ENCODE assay signal across 1 cellular context in genomic region chr12:6375269-6376078, GRCh38.
TF ChIP-seq lines count a peak whose summit lies in the region.

Gene SCNN1A, minus strand, starts transcription at chr12:6375563. Its CDS starts 780 bp downstream, at chr12:6374783.

TF ChIP-seq in WTC11, 78 proteins besides CTCF, POLR2A, EP300 and RAD21 (continued from another document and continues in another):
- TF ChIP-seq ZNF532 (CRISPR knock-in tag; IDR thresholded peaks at IDR 0.05; ENCODE audit: borderline replicate concordance) = no peak
- TF ChIP-seq, protein P1, sequence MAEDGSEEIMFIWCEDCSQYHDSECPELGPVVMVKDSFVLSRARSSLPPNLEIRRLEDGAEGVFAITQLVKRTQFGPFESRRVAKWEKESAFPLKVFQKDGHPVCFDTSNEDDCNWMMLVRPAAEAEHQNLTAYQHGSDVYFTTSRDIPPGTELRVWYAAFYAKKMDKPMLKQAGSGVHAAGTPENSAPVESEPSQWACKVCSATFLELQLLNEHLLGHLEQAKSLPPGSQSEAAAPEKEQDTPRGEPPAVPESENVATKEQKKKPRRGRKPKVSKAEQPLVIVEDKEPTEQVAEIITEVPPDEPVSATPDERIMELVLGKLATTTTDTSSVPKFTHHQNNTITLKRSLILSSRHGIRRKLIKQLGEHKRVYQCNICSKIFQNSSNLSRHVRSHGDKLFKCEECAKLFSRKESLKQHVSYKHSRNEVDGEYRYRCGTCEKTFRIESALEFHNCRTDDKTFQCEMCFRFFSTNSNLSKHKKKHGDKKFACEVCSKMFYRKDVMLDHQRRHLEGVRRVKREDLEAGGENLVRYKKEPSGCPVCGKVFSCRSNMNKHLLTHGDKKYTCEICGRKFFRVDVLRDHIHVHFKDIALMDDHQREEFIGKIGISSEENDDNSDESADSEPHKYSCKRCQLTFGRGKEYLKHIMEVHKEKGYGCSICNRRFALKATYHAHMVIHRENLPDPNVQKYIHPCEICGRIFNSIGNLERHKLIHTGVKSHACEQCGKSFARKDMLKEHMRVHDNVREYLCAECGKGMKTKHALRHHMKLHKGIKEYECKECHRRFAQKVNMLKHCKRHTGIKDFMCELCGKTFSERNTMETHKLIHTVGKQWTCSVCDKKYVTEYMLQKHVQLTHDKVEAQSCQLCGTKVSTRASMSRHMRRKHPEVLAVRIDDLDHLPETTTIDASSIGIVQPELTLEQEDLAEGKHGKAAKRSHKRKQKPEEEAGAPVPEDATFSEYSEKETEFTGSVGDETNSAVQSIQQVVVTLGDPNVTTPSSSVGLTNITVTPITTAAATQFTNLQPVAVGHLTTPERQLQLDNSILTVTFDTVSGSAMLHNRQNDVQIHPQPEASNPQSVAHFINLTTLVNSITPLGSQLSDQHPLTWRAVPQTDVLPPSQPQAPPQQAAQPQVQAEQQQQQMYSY (CRISPR knock-in tag; IDR thresholded peaks at IDR 0.05) = no peak; the same call in 1 of the 2 replicates
- TF ChIP-seq ESRRA (CRISPR knock-in tag; IDR thresholded peaks at IDR 0.05; ENCODE audit: borderline replicate concordance) = no peak
- no peak for TF ChIP-seq TEAD4 (CRISPR knock-in tag; IDR thresholded peaks at IDR 0.05)
- no peak for TF ChIP-seq CBFB (CRISPR knock-in tag; IDR thresholded peaks at IDR 0.05; ENCODE audit: low read depth)
- no peak for TF ChIP-seq ERG (CRISPR knock-in tag; IDR thresholded peaks at IDR 0.05)
- no peak for TF ChIP-seq ATF1 (CRISPR knock-in tag; IDR thresholded peaks at IDR 0.05)
- no peak for TF ChIP-seq ZBTB21 (CRISPR knock-in tag; IDR thresholded peaks at IDR 0.05; ENCODE audit: borderline replicate concordance)
- TF ChIP-seq TCF7 (CRISPR knock-in tag; IDR thresholded peaks at IDR 0.05; ENCODE audit: low read depth) = no peak
- TF ChIP-seq FOXP4 (CRISPR knock-in tag; IDR thresholded peaks at IDR 0.05) = peak; percentile 86
- TF ChIP-seq FOXJ3 (CRISPR knock-in tag; IDR thresholded peaks at IDR 0.05; ENCODE audit: borderline replicate concordance) = no peak
- no peak for TF ChIP-seq ZNF232 (CRISPR knock-in tag; IDR thresholded peaks at IDR 0.05)
- TF ChIP-seq SP1 (CRISPR knock-in tag; conservative IDR thresholded peaks at IDR 0.05) = peak; percentile 74; the same call in 1 of the 2 replicates
- TF ChIP-seq GTF2I (CRISPR knock-in tag; conservative IDR thresholded peaks at IDR 0.05) = no peak
- no peak for TF ChIP-seq TP53 (CRISPR knock-in tag; IDR thresholded peaks at IDR 0.05)
- no peak for TF ChIP-seq IRF1 (CRISPR knock-in tag; IDR thresholded peaks at IDR 0.05)
- no peak for TF ChIP-seq ZNF317 (CRISPR knock-in tag; IDR thresholded peaks at IDR 0.05; ENCODE audit: borderline replicate concordance, low read depth)
- peak; percentile 59; the same call in 1 of the 2 replicates for TF ChIP-seq MAX (CRISPR knock-in tag; IDR thresholded peaks at IDR 0.05)
- no peak for TF ChIP-seq MXD4 (CRISPR knock-in tag; IDR thresholded peaks at IDR 0.05; ENCODE audit: borderline replicate concordance)
- TF ChIP-seq SMAD3 (CRISPR knock-in tag; IDR thresholded peaks at IDR 0.05; ENCODE audit: borderline replicate concordance) = no peak
- TF ChIP-seq ZMAT4 (CRISPR knock-in tag; IDR thresholded peaks at IDR 0.05) = no peak
- 0 out of 2 replicates have a peak, but pooled peaks have one; percentile 49 for TF ChIP-seq ZBTB43 (CRISPR knock-in tag; IDR thresholded peaks at IDR 0.05)
- TF ChIP-seq ELF4 (CRISPR knock-in tag; IDR thresholded peaks at IDR 0.05; ENCODE audit: low read depth) = no peak
- no peak for TF ChIP-seq ZNF263 (CRISPR knock-in tag; IDR thresholded peaks at IDR 0.05; ENCODE audit: low read depth)
- no peak for TF ChIP-seq NR2C2 (CRISPR knock-in tag; IDR thresholded peaks at IDR 0.05)
- TF ChIP-seq, protein P2, sequence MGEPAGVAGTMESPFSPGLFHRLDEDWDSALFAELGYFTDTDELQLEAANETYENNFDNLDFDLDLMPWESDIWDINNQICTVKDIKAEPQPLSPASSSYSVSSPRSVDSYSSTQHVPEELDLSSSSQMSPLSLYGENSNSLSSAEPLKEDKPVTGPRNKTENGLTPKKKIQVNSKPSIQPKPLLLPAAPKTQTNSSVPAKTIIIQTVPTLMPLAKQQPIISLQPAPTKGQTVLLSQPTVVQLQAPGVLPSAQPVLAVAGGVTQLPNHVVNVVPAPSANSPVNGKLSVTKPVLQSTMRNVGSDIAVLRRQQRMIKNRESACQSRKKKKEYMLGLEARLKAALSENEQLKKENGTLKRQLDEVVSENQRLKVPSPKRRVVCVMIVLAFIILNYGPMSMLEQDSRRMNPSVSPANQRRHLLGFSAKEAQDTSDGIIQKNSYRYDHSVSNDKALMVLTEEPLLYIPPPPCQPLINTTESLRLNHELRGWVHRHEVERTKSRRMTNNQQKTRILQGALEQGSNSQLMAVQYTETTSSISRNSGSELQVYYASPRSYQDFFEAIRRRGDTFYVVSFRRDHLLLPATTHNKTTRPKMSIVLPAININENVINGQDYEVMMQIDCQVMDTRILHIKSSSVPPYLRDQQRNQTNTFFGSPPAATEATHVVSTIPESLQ (CRISPR knock-in tag; IDR thresholded peaks at IDR 0.05) = no peak
- no peak for TF ChIP-seq GABPB1 (CRISPR knock-in tag; IDR thresholded peaks at IDR 0.05)
- TF ChIP-seq ZNF138 (CRISPR knock-in tag; conservative IDR thresholded peaks at IDR 0.05) = no peak
- TF ChIP-seq, protein P3, sequence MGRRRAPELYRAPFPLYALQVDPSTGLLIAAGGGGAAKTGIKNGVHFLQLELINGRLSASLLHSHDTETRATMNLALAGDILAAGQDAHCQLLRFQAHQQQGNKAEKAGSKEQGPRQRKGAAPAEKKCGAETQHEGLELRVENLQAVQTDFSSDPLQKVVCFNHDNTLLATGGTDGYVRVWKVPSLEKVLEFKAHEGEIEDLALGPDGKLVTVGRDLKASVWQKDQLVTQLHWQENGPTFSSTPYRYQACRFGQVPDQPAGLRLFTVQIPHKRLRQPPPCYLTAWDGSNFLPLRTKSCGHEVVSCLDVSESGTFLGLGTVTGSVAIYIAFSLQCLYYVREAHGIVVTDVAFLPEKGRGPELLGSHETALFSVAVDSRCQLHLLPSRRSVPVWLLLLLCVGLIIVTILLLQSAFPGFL (CRISPR knock-in tag; IDR thresholded peaks at IDR 0.05; ENCODE audit: borderline replicate concordance) = no peak
- TF ChIP-seq OVOL2 (CRISPR knock-in tag; IDR thresholded peaks at IDR 0.05; ENCODE audit: borderline replicate concordance) = no peak
- TF ChIP-seq ZNF416 (CRISPR knock-in tag; IDR thresholded peaks at IDR 0.05) = no peak
- TF ChIP-seq ZSCAN18 (CRISPR knock-in tag; IDR thresholded peaks at IDR 0.05) = no peak
- TF ChIP-seq MLX (CRISPR knock-in tag; IDR thresholded peaks at IDR 0.05) = no peak
- TF ChIP-seq, protein P4, sequence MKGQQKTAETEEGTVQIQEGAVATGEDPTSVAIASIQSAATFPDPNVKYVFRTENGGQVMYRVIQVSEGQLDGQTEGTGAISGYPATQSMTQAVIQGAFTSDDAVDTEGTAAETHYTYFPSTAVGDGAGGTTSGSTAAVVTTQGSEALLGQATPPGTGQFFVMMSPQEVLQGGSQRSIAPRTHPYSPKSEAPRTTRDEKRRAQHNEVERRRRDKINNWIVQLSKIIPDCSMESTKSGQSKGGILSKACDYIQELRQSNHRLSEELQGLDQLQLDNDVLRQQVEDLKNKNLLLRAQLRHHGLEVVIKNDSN (CRISPR knock-in tag; IDR thresholded peaks at IDR 0.05) = peak; percentile 43; the same call in 1 of the 2 replicates
- no peak for TF ChIP-seq CREB1 (CRISPR knock-in tag; IDR thresholded peaks at IDR 0.05)
- TF ChIP-seq NR3C1 (CRISPR knock-in tag; conservative IDR thresholded peaks at IDR 0.05; ENCODE audit: low read depth) = no peak
- TF ChIP-seq NFYB (CRISPR knock-in tag; conservative IDR thresholded peaks at IDR 0.05; ENCODE audit: low read depth) = no peak
- TF ChIP-seq ZNF423 (CRISPR knock-in tag; IDR thresholded peaks at IDR 0.05) = peak; percentile 87
